Comparison of ENCODE assay signal across 16 cellular contexts in genomic region chr6:135195522-135195921, GRCh38. TPM values are rescaled to one million over a fixed set of nuclear protein-coding genes. Genes with fewer than 3 reads are reported as not detected.
A peak's percentile ranks its signal among the peaks of the same experiment; 100 is the strongest.
DNase-seq lines count a peak whose midpoint lies in the region; ATAC-seq, FAIRE-seq and TF ChIP-seq lines count a peak whose summit lies in the region.
"Had no signal": no experiment of that assay in that cellular context is flagged by ENCODE, and none has a peak within 500 bp of the region (broad histone marks: within the 10 kb centered on the region; RNA-seq: fewer than 3 reads in every experiment).

No MANE protein-coding gene starts in this region.

- H3K79me1 ChIP-seq in H1 (ENCODE audit: low read depth, low read length) = no peaks in the 10 kb centered on the region

- TF ChIP-seq RAD21 in H1 (IDR thresholded peaks at IDR 0.05 in 1 of 2, conservative IDR thresholded peaks at IDR 0.05 in 1 of 2; ENCODE audit: low read depth in 2 of 2, low read length in 2 of 2) = no peak; a peak in 1 of 4 replicates

- no peak overlapping the region for H4K5ac ChIP-seq in H1 (ENCODE audit: insufficient read length, low read depth, low read length)

- H3K23ac ChIP-seq in H1 (ENCODE audit: insufficient read length) = no peak overlapping the region

- TF ChIP-seq POLR2A in H1 (IDR thresholded peaks at IDR 0.05; ENCODE audit: control extremely low read depth in 1 of 2, low read depth in 2 of 2, low read length in 2 of 2) = no peak

- no peak overlapping the region for H3K56ac ChIP-seq in H1 (replicated peaks; ENCODE audit: insufficient read length, low read depth, low read length)

- no peak for DNase-seq in CD4-positive, CD25-positive, alpha-beta regulatory T cell
- peak; percentile 36 for DNase-seq in GM23338 (ENCODE audit: low spot score)
- peak; percentile 92 for DNase-seq in OCI-M1 (lab: John Stamatoyannopoulos, UW)
- no peak for DNase-seq in H1 (ENCODE audit: low read depth in 1 of 2, low spot score in 2 of 2)
- no peak for DNase-seq in PC-3
- DNase-seq in pons (ENCODE audit: low spot score) = no peak
- no peak for DNase-seq in SW 1271 (lab: John Stamatoyannopoulos, UW)
- DNase-seq: activated naive CD4-positive, alpha-beta T cell treated with anti-CD3 and anti-CD28 coated beads for 36 hours; NCI-H1694; NCI-H524 had no signal

- intact Hi-C loops in PC-3 (cut with micrococcal nuclease) = no loop called here

- H2BK120ac ChIP-seq in H1 (replicated peaks; ENCODE audit: low read depth, low read length) = no peak overlapping the region

- FAIRE-seq in H1 (lab: Jason Lieb, UNC) = no peak

- peak overlapping the region in 2 of 3 donors; percentile 3 to 60 for H3K27ac Mint-ChIP-seq in CD4-positive, CD25-positive, alpha-beta regulatory T cell
- H3K27ac Mint-ChIP-seq in GM23338 = peak overlapping the region; percentile 14; the same call in 1 of the 2 replicates
- H3K27ac Mint-ChIP-seq: activated naive CD4-positive, alpha-beta T cell treated with anti-CD3 and anti-CD28 coated beads for 36 hours; IgD-negative memory B cell; stimulated activated naive CD8-positive, alpha-beta T cell treated with anti-CD3 and anti-CD28 coated beads, Interleukin-15, Interleukin-2, amounts not matched to agents 100 ng/mL and 50 ng/mL, for 24 hours had no signal

- TF ChIP-seq EP300 in H1 (IDR thresholded peaks at IDR 0.05; ENCODE audit: borderline replicate concordance in 1 of 2, low read depth in 2 of 2, low read length in 2 of 2) = no peak

- no peak overlapping the region for H2BK15ac ChIP-seq in H1 (ENCODE audit: low read length)

- no peak overlapping the region for H3K9ac ChIP-seq in H1 (replicated peaks in 1 of 4; ENCODE audit: extremely low read depth in 1 of 4, low read depth in 3 of 4, low read length in 3 of 4)
- no peak overlapping the region for H3K9ac ChIP-seq in PC-3 (ENCODE audit: low read length)
- H3K9ac ChIP-seq: BLaER1 had no signal

- H3K36me3 ChIP-seq in CD4-positive, CD25-positive, alpha-beta regulatory T cell (ENCODE audit: control insufficient read depth, insufficient read depth, low read length) = peaks cover 41% of the 10 kb centered on the region
- peaks cover 13% of the 10 kb centered on the region; the same call in 1 of the 2 replicates for H3K36me3 ChIP-seq in GM23338 (ENCODE audit: insufficient read depth)
- H3K36me3 ChIP-seq in H1 (ENCODE audit: control insufficient read depth in 2 of 4, insufficient read depth in 4 of 4, low read length in 3 of 4) = peaks cover 17 to 98% (median 43%) of the 10 kb centered on the region in 4 experiments; a peak in 7 of 8 replicates
- H3K36me3 ChIP-seq in PC-3 (ENCODE audit: low read depth, low read length) = no peaks in the 10 kb centered on the region
- H3K36me3 ChIP-seq: prostate gland had no signal

- TF ChIP-seq CTCF in GM23338 (conservative IDR thresholded peaks at IDR 0.05; ENCODE audit: low read depth in 2 of 2) (no peak), H1 (IDR thresholded peaks at IDR 0.05; ENCODE audit: control extremely low read depth in 1 of 3, insufficient read depth in 1 of 3, low read depth in 1 of 3, low read length in 3 of 3) (no peak), PC-3 (conservative IDR thresholded peaks at IDR 0.05; ENCODE audit: low read depth, low read length) (no peak)

- H3K36me3 Mint-ChIP-seq in CD4-positive, CD25-positive, alpha-beta regulatory T cell = peaks cover 49% of the 10 kb centered on the region
- H3K36me3 Mint-ChIP-seq in GM23338 (ENCODE audit: low read depth) = peaks cover 23% of the 10 kb centered on the region
- H3K36me3 Mint-ChIP-seq: IgD-negative memory B cell had no signal

- no peak overlapping the region for H2BK5ac ChIP-seq in H1 (ENCODE audit: low read depth, low read length)

- BruUV-seq in PC-3 (replicated peaks; lab: Mats Ljungman, UMichigan) = no TSS peak

- H3K4me2 ChIP-seq in GM23338 (no peak overlapping the region), H1 (ENCODE audit: insufficient read depth in 1 of 2, low read depth in 2 of 2, low read length in 2 of 2) (no peak overlapping the region), PC-3 (ENCODE audit: low read length) (no peak overlapping the region)
- H3K4me2 ChIP-seq: BLaER1 had no signal

- no peak overlapping the region for H4K91ac ChIP-seq in H1 (replicated peaks; ENCODE audit: insufficient read length, low read length)

- no peak overlapping the region for H3K27ac ChIP-seq in CD4-positive, CD25-positive, alpha-beta regulatory T cell (ENCODE audit: insufficient read depth, low read length, poor library complexity, severe bottlenecking)
- no peak overlapping the region for H3K27ac ChIP-seq in GM23338 (ENCODE audit: low read depth)
- H3K27ac ChIP-seq in H1 (ENCODE audit: low read depth, low read length) = no peak overlapping the region
- H3K27ac ChIP-seq in PC-3 (ENCODE audit: low read length) = no peak overlapping the region
- H3K27ac ChIP-seq: BLaER1, prostate gland had no signal

- CTCF ChIA-PET in H1 (lab: Charles Lee; ENCODE audit: partially characterized antibody) (interaction anchor here (1.3 to 2.1 kb wide), 2 partner anchors 19 to 55 kb away, joined by 3 to 8 read pairs; no protein-coding TSS in a partner anchor), PC-3 (lab: Charles Lee) (no interaction called here)

- H3K4me1 ChIP-seq in CD4-positive, CD25-positive, alpha-beta regulatory T cell (ENCODE audit: control insufficient read depth, insufficient read depth, low read length, poor library complexity, severe bottlenecking) = peaks cover 23% of the 10 kb centered on the region
- H3K4me1 ChIP-seq in GM23338 (ENCODE audit: insufficient read depth) (no peaks in the 10 kb centered on the region), H1 (replicated peaks in 1 of 4; ENCODE audit: control insufficient read depth in 3 of 4, insufficient read depth in 4 of 4, low read length in 3 of 4) (no peaks in the 10 kb centered on the region), PC-3 (ENCODE audit: insufficient read depth, low read length) (no peaks in the 10 kb centered on the region)
- H3K4me1 ChIP-seq: prostate gland had no signal

- no peak for ATAC-seq in CD4-positive, CD25-positive, alpha-beta regulatory T cell (ENCODE audit: low read depth in 2 of 2)
- ATAC-seq in GM23338 (no peak; the same call in 2 of the 3 replicates), PC-3 (no peak)
- ATAC-seq: HCT116, left lobe of liver had no signal

- POLR2A ChIA-PET in H1 (lab: Charles Lee; ENCODE audit: partially characterized antibody) (no interaction called here), PC-3 (lab: Charles Lee; ENCODE audit: unreplicated experiment) (no interaction called here)

- H3K9me3 Mint-ChIP-seq in CD4-positive, CD25-positive, alpha-beta regulatory T cell = peaks cover 0 to 1% (median 0%) of the 10 kb centered on the region in 7 donors
- H3K9me3 Mint-ChIP-seq in GM23338 = no peaks in the 10 kb centered on the region
- H3K9me3 Mint-ChIP-seq: activated naive CD4-positive, alpha-beta T cell treated with anti-CD3 and anti-CD28 coated beads for 36 hours; IgD-negative memory B cell; stimulated activated naive CD8-positive, alpha-beta T cell treated with anti-CD3 and anti-CD28 coated beads, Interleukin-15, Interleukin-2, amounts not matched to agents 100 ng/mL and 50 ng/mL, for 24 hours had no signal

- H3K14ac ChIP-seq in H1 (ENCODE audit: insufficient read length) = no peak overlapping the region

- no peak overlapping the region for H3K18ac ChIP-seq in H1 (ENCODE audit: extremely low read depth, low read length)

- no peak overlapping the region for H3K4ac ChIP-seq in H1 (replicated peaks; ENCODE audit: insufficient read length, low read depth, low read length)

- H2BK12ac ChIP-seq in H1 (ENCODE audit: low read depth, low read length) = no peak overlapping the region

- H3K4me3 Mint-ChIP-seq in CD4-positive, CD25-positive, alpha-beta regulatory T cell = peak overlapping the region in 1 of 4 donors; percentile 51
- H3K4me3 Mint-ChIP-seq in GM23338 = no peak overlapping the region
- H3K4me3 Mint-ChIP-seq: activated naive CD4-positive, alpha-beta T cell treated with anti-CD3 and anti-CD28 coated beads for 36 hours; IgD-negative memory B cell; stimulated activated naive CD8-positive, alpha-beta T cell treated with anti-CD3 and anti-CD28 coated beads, Interleukin-15, Interleukin-2, amounts not matched to agents 100 ng/mL and 50 ng/mL, for 24 hours had no signal

- H4K8ac ChIP-seq in H1 (ENCODE audit: extremely low read depth, insufficient read depth, low read length) = peak overlapping the region; percentile 71; the same call in 1 of the 2 replicates

- peaks cover 17 to 51% (median 29%) of the 10 kb centered on the region in 4 donors for H3K4me1 Mint-ChIP-seq in CD4-positive, CD25-positive, alpha-beta regulatory T cell
- H3K4me1 Mint-ChIP-seq in GM23338 = peaks cover 10% of the 10 kb centered on the region

- H3K9me3 ChIP-seq in CD4-positive, CD25-positive, alpha-beta regulatory T cell (ENCODE audit: control insufficient read depth in 2 of 2, low read length in 2 of 2) = no peaks in the 10 kb centered on the region
- H3K9me3 ChIP-seq in H1 (ENCODE audit: insufficient read depth in 2 of 2, low read depth in 1 of 2, low read length in 1 of 2) (no peaks in the 10 kb centered on the region), PC-3 (ENCODE audit: low read length) (no peaks in the 10 kb centered on the region)
- H3K9me3 ChIP-seq: BLaER1, prostate gland had no signal

- no peaks in the 10 kb centered on the region for H3K27me3 ChIP-seq in CD4-positive, CD25-positive, alpha-beta regulatory T cell (ENCODE audit: control insufficient read depth, insufficient read depth, low read length)
- H3K27me3 ChIP-seq in GM23338 (ENCODE audit: insufficient read depth) (no peaks in the 10 kb centered on the region), H1 (replicated peaks in 1 of 4; ENCODE audit: control insufficient read depth in 3 of 4, extremely low read depth in 1 of 4, insufficient read depth in 3 of 4, low read length in 3 of 4) (no peaks in the 10 kb centered on the region), PC-3 (ENCODE audit: low read length) (no peaks in the 10 kb centered on the region)
- H3K27me3 ChIP-seq: BLaER1 had no signal

- H3K23me2 ChIP-seq in H1 (ENCODE audit: low read depth, low read length) = no peaks in the 10 kb centered on the region

- H3K9me2 ChIP-seq in GM23338 (ENCODE audit: insufficient read depth) (no peaks in the 10 kb centered on the region), PC-3 (replicated peaks; ENCODE audit: low read length) (no peaks in the 10 kb centered on the region)

- no peak overlapping the region for H2BK20ac ChIP-seq in H1 (ENCODE audit: low read length)

- H3K79me2 ChIP-seq in GM23338 (replicated peaks; ENCODE audit: insufficient read depth) (no peaks in the 10 kb centered on the region), H1 (ENCODE audit: control insufficient read depth in 1 of 2, insufficient read depth in 2 of 2, low read length in 2 of 2) (no peaks in the 10 kb centered on the region), PC-3 (ENCODE audit: low read length) (no peaks in the 10 kb centered on the region)

- WGBS in H1 (ENCODE audit: extremely low coverage in 1 of 2, insufficient coverage in 1 of 2, insufficient read length in 1 of 2, insufficient replicate concordance in 2 of 2, low coverage in 1 of 2, low lambda C conversion rate in 2 of 2, missing lambda C conversion rate in 1 of 2), 2 experiments = 93% methylated on average over 6 of the region's 6 CpGs; no CpG with 5 or more reads in 1 of the 2 experiments

- H2AK5ac ChIP-seq in H1 (ENCODE audit: low read depth, low read length) = no peak overlapping the region

- no peaks in the 10 kb centered on the region for H4K20me1 ChIP-seq in GM23338 (replicated peaks; ENCODE audit: insufficient read depth)
- H4K20me1 ChIP-seq in H1 (replicated peaks in 1 of 2; ENCODE audit: control insufficient read depth in 1 of 2, insufficient read depth in 2 of 2, low read length in 2 of 2) = no peaks in the 10 kb centered on the region
- no peaks in the 10 kb centered on the region for H4K20me1 ChIP-seq in PC-3 (ENCODE audit: low read length)

- H3F3A ChIP-seq in GM23338 (replicated peaks; ENCODE audit: low read depth) (0 out of 2 replicates have a peak, but pooled peaks cover 2% of the 10 kb centered on the region), PC-3 (ENCODE audit: low read length, unreplicated experiment) (no peaks in the 10 kb centered on the region)

- H2AFZ ChIP-seq in GM23338 (no peak overlapping the region), H1 (ENCODE audit: low read length) (no peak overlapping the region), PC-3 (ENCODE audit: low read length) (no peak overlapping the region)

- H3K27me3 Mint-ChIP-seq in CD4-positive, CD25-positive, alpha-beta regulatory T cell = no peaks in the 10 kb centered on the region
- no peaks in the 10 kb centered on the region for H3K27me3 Mint-ChIP-seq in GM23338 (ENCODE audit: insufficient read depth, low read depth, poor library complexity)
- H3K27me3 Mint-ChIP-seq: IgD-negative memory B cell; stimulated activated naive CD8-positive, alpha-beta T cell treated with anti-CD3 and anti-CD28 coated beads, Interleukin-15, Interleukin-2, amounts not matched to agents 100 ng/mL and 50 ng/mL, for 24 hours had no signal

- H3K4me3 ChIP-seq in CD4-positive, CD25-positive, alpha-beta regulatory T cell (ENCODE audit: low read depth, low read length) = no peak overlapping the region
- H3K4me3 ChIP-seq in GM23338 (no peak overlapping the region), H1 (ENCODE audit: extremely low read depth in 1 of 4, insufficient read depth in 2 of 4, low read depth in 3 of 4, low read length in 4 of 4) (no peak overlapping the region), PC-3 (ENCODE audit: low read length) (no peak overlapping the region)
- H3K4me3 ChIP-seq: BLaER1, prostate gland had no signal

RNA-seq across cellular contexts. Expression of gene MYB, which starts 14.4 kb away (rescaled TPM):
- 17.4 TPM for total RNA-seq in CD4-positive, CD25-positive, alpha-beta regulatory T cell
- 1 to 10 TPM; 1.4 to 5.1 (median 4.4) TPM for polyA plus RNA-seq in CD4-positive, CD25-positive, alpha-beta regulatory T cell
- total RNA-seq in GM23338 (2014; rRNA removed; shearing (Covaris generic)) = 7.9 and 10.4 TPM in 2 replicates
- polyA plus RNA-seq in GM23338 (2016; fragmentation: Nextera tagmentation; extraction: Ambion mirVana) = 3.0 and 4.2 TPM in 2 replicates
- 7.6 and 9.2 TPM in 2 replicates for total RNA-seq in H1 (2021; fragmentation: NEBNext Ultra II Directional; extraction: Animal tissue kit (Norgen Biotek cat#: 25700))
- polyA plus RNA-seq in H1 (2011; rRNA removed) = 4.0 TPM in 2 replicates
- polyA plus RNA-seq in H1 (2011; cell fraction: cytosol; rRNA removed) = 3.6 TPM
- 5.0 TPM for polyA plus RNA-seq in H1 (2011; cell fraction: nucleus; rRNA removed)
- 4.9 to 7.6 TPM (median 7.0 TPM) in 4 replicates for polyA plus RNA-seq in H1 (2012, experiment 1 of 2)
- polyA plus RNA-seq in H1 (2012, experiment 2 of 2) = 0.24 TPM
- polyA plus RNA-seq in H1 (2013, experiment 1 of 2) = 2.8 TPM
- polyA plus RNA-seq in H1 (2013, experiment 2 of 2) = 3.0 TPM
- 7.8 and 8.9 TPM in 2 replicates for polyA minus RNA-seq in H1 (2011; rRNA and poly(A)+ RNA removed)
- 6.2 TPM for polyA minus RNA-seq in H1 (2011; cell fraction: cytosol; rRNA and poly(A)+ RNA removed)
- 24.7 TPM for polyA minus RNA-seq in H1 (2011; cell fraction: nucleus; rRNA and poly(A)+ RNA removed)
- total RNA-seq in PC-3 (2014; rRNA removed) = 1.4 and 4.4 TPM in 2 replicates
- polyA plus RNA-seq: IgD-negative memory B cell had no signal

Comparison
In these comparisons a context has a peak if more than half of its experiments do, and no peak if none do; other contexts are left out.
1. DNase-seq: peak in GM23338 (single experiment) and OCI-M1 (single experiment); none in CD4-positive, CD25-positive, alpha-beta regulatory T cell (0 of 3), H1 (0 of 2), PC-3 (single experiment), pons (single experiment) and SW 1271 (0 of 2).